28 cellular contexts compared by ENCODE assay signal in genomic region chr17:13757871-13758270, GRCh38.
"Had no signal": no experiment of that assay in that cellular context is flagged by ENCODE, and none has a peak within 500 bp of the region (broad histone marks: within the 10 kb centered on the region; RNA-seq: fewer than 3 reads in every experiment).

No MANE protein-coding gene starts in this region.

- H3K27ac ChIP-seq: stomach, suprapubic skin, testis, thoracic aorta, thyroid gland, tibial artery, tibial nerve, transverse colon, upper lobe of left lung, upper lobe of right lung, uterus, vagina had no signal

- H3K27ac Mint-ChIP-seq: stimulated activated effector memory CD8-positive, alpha-beta T cell treated with anti-CD3 and anti-CD28 coated beads, Interleukin-12 subunit alpha, Interleukin-12 subunit beta, amount 100 ng/mL, for 72 hours; stimulated activated memory B cell treated with anti-CD40 and anti-IgM and Interleukin-4, amounts not matched to agents 10 μg/mL and 1 μg/mL and 100 μg/mL, for 72 hours; stimulated activated naive B cell treated with anti-CD40 and anti-IgM and Interleukin-4, amounts not matched to agents 10 μg/mL and 1 μg/mL and 100 μg/mL, for 72 hours; stimulated activated naive CD8-positive, alpha-beta T cell treated with anti-CD3 and anti-CD28 coated beads, Interleukin-15, Interleukin-2, amounts not matched to agents 100 ng/mL and 50 ng/mL, for 24 hours; type B pancreatic cell had no signal

- DNase-seq: stimulated activated CD4-positive, alpha-beta T cell treated with anti-CD3 and anti-CD28 coated beads, Interleukin-2, amount 100 ng/mL, for 48 hours; stimulated activated CD4-positive, alpha-beta T cell treated with anti-CD3 and anti-CD28 coated beads, Interleukin-4, amount 100 ng/mL, for 1 hour; stimulated activated CD4-positive, alpha-beta T cell treated with anti-CD3 and anti-CD28 coated beads, Interleukin-4, amount 100 ng/mL, for 24 hours; stimulated activated CD4-positive, alpha-beta T cell treated with anti-CD3 and anti-CD28 coated beads, Interleukin-4, amount 100 ng/mL, for 4 hours; stimulated activated CD8-positive, alpha-beta memory T cell treated with anti-CD3 and anti-CD28 coated beads, Interleukin-4, amount 100 ng/mL, for 48 hours; stimulated activated naive B cell treated with anti-CD40 and anti-IgM and Interleukin-4, amounts not matched to agents 10 μg/mL and 1 μg/mL and 100 μg/mL, for 72 hours; stimulated activated naive CD4-positive, alpha-beta T cell; stimulated activated naive CD4-positive, alpha-beta T cell treated with Interleukin-2 at 50 U/mL for 16 hours; stimulated activated naive CD8-positive, alpha-beta T cell treated with anti-CD3 and anti-CD28 coated beads, Interleukin-15, amount 100 ng/mL, for 72 hours; stimulated activated naive CD8-positive, alpha-beta T cell treated with anti-CD3 and anti-CD28 coated beads, Interleukin-15, Interleukin-2, amounts not matched to agents 100 U/mL and 50 U/mL, for 24 hours; stomach; substantia nigra; testis; thyroid gland; tibial artery; transverse colon; trophoblast cell; upper lobe of left lung; upper lobe of right lung; uterus had no signal

- H3K4me3 ChIP-seq: stomach, suprapubic skin, testis, thoracic aorta, thyroid gland, tibial artery, tibial nerve, transverse colon, upper lobe of left lung, upper lobe of right lung, uterus, vagina had no signal

- H3K9me3 ChIP-seq: stomach, suprapubic skin, testis, thoracic aorta, thyroid gland, tibial artery, tibial nerve, transverse colon, upper lobe of left lung, upper lobe of right lung, uterus, vagina had no signal

- H3K9me3 Mint-ChIP-seq: stimulated activated effector memory CD8-positive, alpha-beta T cell treated with anti-CD3 and anti-CD28 coated beads, Interleukin-12 subunit alpha, Interleukin-12 subunit beta, amount 100 ng/mL, for 72 hours; stimulated activated memory B cell treated with anti-CD40 and anti-IgM and Interleukin-4, amounts not matched to agents 10 μg/mL and 1 μg/mL and 100 μg/mL, for 72 hours; stimulated activated naive B cell treated with anti-CD40 and anti-IgM and Interleukin-4, amounts not matched to agents 10 μg/mL and 1 μg/mL and 100 μg/mL, for 72 hours; stimulated activated naive CD8-positive, alpha-beta T cell treated with anti-CD3 and anti-CD28 coated beads, Interleukin-15, amount 100 ng/mL, for 72 hours; stimulated activated naive CD8-positive, alpha-beta T cell treated with anti-CD3 and anti-CD28 coated beads, Interleukin-15, Interleukin-2, amounts not matched to agents 100 ng/mL and 50 ng/mL, for 24 hours; type B pancreatic cell had no signal

- H3K4me1 Mint-ChIP-seq: stimulated activated effector memory CD8-positive, alpha-beta T cell treated with anti-CD3 and anti-CD28 coated beads, Interleukin-12 subunit alpha, Interleukin-12 subunit beta, amount 100 ng/mL, for 72 hours; stimulated activated memory B cell treated with anti-CD40 and anti-IgM and Interleukin-4, amounts not matched to agents 10 μg/mL and 1 μg/mL and 100 μg/mL, for 72 hours; stimulated activated naive B cell treated with anti-CD40 and anti-IgM and Interleukin-4, amounts not matched to agents 10 μg/mL and 1 μg/mL and 100 μg/mL, for 72 hours; stimulated activated naive CD8-positive, alpha-beta T cell treated with anti-CD3 and anti-CD28 coated beads, Interleukin-15, amount 100 ng/mL, for 72 hours had no signal

- ATAC-seq: stimulated activated effector memory CD8-positive, alpha-beta T cell treated with anti-CD3 and anti-CD28 coated beads, Interleukin-12 subunit alpha, Interleukin-12 subunit beta, amount 100 ng/mL, for 72 hours; stimulated activated memory B cell treated with anti-CD40 and anti-IgM and Interleukin-4, amounts not matched to agents 10 μg/mL and 1 μg/mL and 100 μg/mL, for 72 hours; stimulated activated naive B cell treated with anti-CD40 and anti-IgM and Interleukin-4, amounts not matched to agents 10 μg/mL and 1 μg/mL and 100 μg/mL, for 72 hours; stimulated activated naive CD8-positive, alpha-beta T cell treated with anti-CD3 and anti-CD28 coated beads, Interleukin-15, amount 100 ng/mL, for 72 hours; stimulated activated naive CD8-positive, alpha-beta T cell treated with anti-CD3 and anti-CD28 coated beads, Interleukin-15, Interleukin-2, amounts not matched to agents 100 U/mL and 50 U/mL, for 24 hours; upper lobe of right lung had no signal

- H3K27me3 ChIP-seq: stomach, suprapubic skin, testis, thyroid gland, tibial artery, tibial nerve, transverse colon, upper lobe of left lung, upper lobe of right lung, uterus, vagina had no signal

- H3K36me3 ChIP-seq: stomach, suprapubic skin, thoracic aorta, thyroid gland, tibial artery, tibial nerve, transverse colon, upper lobe of left lung, upper lobe of right lung, uterus, vagina had no signal

- H3K4me3 Mint-ChIP-seq: stimulated activated effector memory CD8-positive, alpha-beta T cell treated with anti-CD3 and anti-CD28 coated beads, Interleukin-12 subunit alpha, Interleukin-12 subunit beta, amount 100 ng/mL, for 72 hours; stimulated activated memory B cell treated with anti-CD40 and anti-IgM and Interleukin-4, amounts not matched to agents 10 μg/mL and 1 μg/mL and 100 μg/mL, for 72 hours; stimulated activated naive B cell treated with anti-CD40 and anti-IgM and Interleukin-4, amounts not matched to agents 10 μg/mL and 1 μg/mL and 100 μg/mL, for 72 hours; stimulated activated naive CD8-positive, alpha-beta T cell treated with anti-CD3 and anti-CD28 coated beads, Interleukin-15, amount 100 ng/mL, for 72 hours; stimulated activated naive CD8-positive, alpha-beta T cell treated with anti-CD3 and anti-CD28 coated beads, Interleukin-15, Interleukin-2, amounts not matched to agents 100 ng/mL and 50 ng/mL, for 24 hours; type B pancreatic cell had no signal

- H3K36me3 Mint-ChIP-seq: stimulated activated effector memory CD8-positive, alpha-beta T cell treated with anti-CD3 and anti-CD28 coated beads, Interleukin-12 subunit alpha, Interleukin-12 subunit beta, amount 100 ng/mL, for 72 hours; stimulated activated memory B cell treated with anti-CD40 and anti-IgM and Interleukin-4, amounts not matched to agents 10 μg/mL and 1 μg/mL and 100 μg/mL, for 72 hours; stimulated activated naive B cell treated with anti-CD40 and anti-IgM and Interleukin-4, amounts not matched to agents 10 μg/mL and 1 μg/mL and 100 μg/mL, for 72 hours; type B pancreatic cell had no signal

- H3K27me3 Mint-ChIP-seq: stimulated activated memory B cell treated with anti-CD40 and anti-IgM and Interleukin-4, amounts not matched to agents 10 μg/mL and 1 μg/mL and 100 μg/mL, for 72 hours; stimulated activated naive CD8-positive, alpha-beta T cell treated with anti-CD3 and anti-CD28 coated beads, Interleukin-15, amount 100 ng/mL, for 72 hours; type B pancreatic cell had no signal

- H3K4me1 ChIP-seq: stomach, suprapubic skin, testis, thyroid gland, tibial artery, tibial nerve, transverse colon, upper lobe of left lung, upper lobe of right lung, uterus, vagina had no signal
